ENCODE assay signal across 8 cellular contexts in genomic region chr2:38248707-38249106, GRCh38.
"Had no signal": no experiment of that assay in that cellular context is flagged by ENCODE, and none has a peak within 500 bp of the region (broad histone marks: within the 10 kb centered on the region; RNA-seq: fewer than 3 reads in every experiment).

No MANE protein-coding gene starts in this region.

- H3K36me3 ChIP-seq: HAP-1 had no signal

- DNase-seq: GM23248, GOT3, H7, HFFc6, IMR-90 had no signal

- H3K27ac ChIP-seq: GM23248, HL-60 had no signal

- H3K4me3 Mint-ChIP-seq: HFFc6 had no signal

- H3K9me3 ChIP-seq: HAP-1 had no signal

- H3K4me1 ChIP-seq: HAP-1 had no signal

- H3K4me3 ChIP-seq: GM23248, HAP-1 had no signal

- H3K27ac Mint-ChIP-seq: HFFc6 had no signal

- ATAC-seq: HCT116 had no signal

- H2AFZ ChIP-seq: GM23248 had no signal

- H3K9ac ChIP-seq: GM23248 had no signal

- H3K9me3 Mint-ChIP-seq: HFFc6 had no signal
